In the genomic region with DNA sequence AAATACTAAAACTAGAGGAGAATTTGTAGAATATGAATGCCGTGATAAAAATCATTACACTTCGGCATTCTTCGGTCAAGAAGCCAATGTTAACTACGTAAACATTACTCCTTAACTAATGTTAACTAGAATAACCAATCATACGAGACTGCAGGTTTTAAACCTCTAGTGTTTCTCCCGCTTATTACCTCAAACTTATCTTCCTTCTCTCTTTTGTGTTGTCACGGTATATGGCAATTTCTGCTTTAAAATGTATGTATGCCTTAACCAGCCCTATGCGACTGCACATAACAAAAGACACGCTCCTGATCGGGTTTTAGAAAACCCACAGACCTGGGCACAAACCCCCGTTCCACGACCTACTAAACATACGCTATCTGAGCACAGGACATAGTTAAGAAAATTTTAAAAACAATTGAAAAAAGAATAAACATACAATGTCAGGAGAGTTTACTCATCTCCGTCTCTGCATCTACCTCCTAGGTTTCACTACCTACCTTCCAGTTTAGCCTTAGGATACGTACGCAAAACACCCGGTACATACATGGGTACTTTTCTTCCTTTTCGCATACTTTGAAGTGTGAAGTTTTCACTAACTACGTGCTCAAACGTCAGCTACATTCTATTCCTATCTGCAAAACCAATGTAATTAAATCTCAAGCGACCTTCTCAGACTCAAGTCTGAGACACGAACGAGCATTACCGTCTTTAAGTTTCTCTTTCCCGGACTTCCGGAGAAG, we compare ENCODE assay signal across 8 cellular contexts. TPM values are rescaled to one million over a fixed set of nuclear protein-coding genes. Genes with fewer than 3 reads are reported as not detected.
DNase-seq lines count a peak whose midpoint lies in the region; TF ChIP-seq lines count a peak whose summit lies in the region.

No MANE protein-coding gene starts in this region.

- peaks cover 60% of the 10 kb centered on the region for H3K79me2 ChIP-seq in Karpas-422 (ENCODE audit: low read length)

- TF ChIP-seq CTCF in stomach (IDR thresholded peaks at IDR 0.05) = no peak

- H3K4me3 Mint-ChIP-seq in activated naive CD4-positive, alpha-beta T cell treated with anti-CD3 and anti-CD28 coated beads, Interleukin-2, amount 50 U/mL, for 24 hours = peak overlapping the region; percentile 94

- H3K36me3 ChIP-seq in Karpas-422 (ENCODE audit: insufficient read depth, low read length) = peaks cover 27% of the 10 kb centered on the region; the same call in 1 of the 2 replicates
- H3K36me3 ChIP-seq in stomach = peaks cover 16 to 27% (median 22%) of the 10 kb centered on the region in 4 donors

- H3K9me3 ChIP-seq in Karpas-422 (ENCODE audit: low read length) = no peaks in the 10 kb centered on the region
- no peaks in the 10 kb centered on the region for H3K9me3 ChIP-seq in iPS-18c (ENCODE audit: control insufficient read depth, insufficient read depth, low read length)
- H3K9me3 ChIP-seq in stomach = no peaks in the 10 kb centered on the region

- no peak for TF ChIP-seq POLR2A in stomach (IDR thresholded peaks at IDR 0.05)

- WGBS in stomach, 5 donors = 0 to 1% (median 0%) methylated on average over 26 of the region's 26 CpGs

- peaks cover 15% of the 10 kb centered on the region for H3K36me3 Mint-ChIP-seq in activated naive CD4-positive, alpha-beta T cell treated with anti-CD3 and anti-CD28 coated beads, Interleukin-2, amount 50 U/mL, for 24 hours

- peak; percentile 57 for DNase-seq in DMS53 (lab: John Stamatoyannopoulos, UW)
- no peak for DNase-seq in DMS53 treated with DMSO at 0.1 percent for 48 hours (lab: John Stamatoyannopoulos, UW; ENCODE audit: unreplicated experiment)
- DNase-seq in Karpas-422 = peak; percentile 62
- DNase-seq in stomach = no peak
- DNase-seq in head of caudate nucleus = no peak
- no peak for DNase-seq in activated CD8-positive, alpha-beta memory T cell treated with anti-CD3 and anti-CD28 coated beads, Interleukin-2, amount 50 U/mL, for 4 hours

- H3K27ac ChIP-seq in Karpas-422 (ENCODE audit: low read length) = peak overlapping the region; percentile 87
- H3K27ac ChIP-seq in stomach = peak overlapping the region; percentile 99 to 100 (median 99)

- H3K4me1 ChIP-seq in Karpas-422 (ENCODE audit: low read length) (peaks cover 23% of the 10 kb centered on the region), stomach (peaks cover 28 to 70% (median 49%) of the 10 kb centered on the region in 4 donors)

- peaks cover 62% of the 10 kb centered on the region for H3K4me1 Mint-ChIP-seq in activated naive CD4-positive, alpha-beta T cell treated with anti-CD3 and anti-CD28 coated beads, Interleukin-2, amount 50 U/mL, for 24 hours

- peak overlapping the region; percentile 94 for H3K27ac Mint-ChIP-seq in activated naive CD4-positive, alpha-beta T cell treated with anti-CD3 and anti-CD28 coated beads, Interleukin-2, amount 50 U/mL, for 24 hours

- H3K9me2 ChIP-seq in Karpas-422 (replicated peaks; ENCODE audit: insufficient read depth, low read length) = no peaks in the 10 kb centered on the region

- no peak overlapping the region; the same call in 1 of the 2 replicates for H2AFZ ChIP-seq in Karpas-422 (ENCODE audit: low read length)

- H4K20me1 ChIP-seq in Karpas-422 (ENCODE audit: insufficient read depth, low read depth, low read length) = peaks cover 21% of the 10 kb centered on the region; the same call in 1 of the 2 replicates

- H3K4me3 ChIP-seq in Karpas-422 (ENCODE audit: low read length) = peak overlapping the region; percentile 85
- H3K4me3 ChIP-seq in iPS-18c (ENCODE audit: insufficient read depth, low read depth, low read length) = peak overlapping the region; percentile 93
- H3K4me3 ChIP-seq in stomach = peak overlapping the region; percentile 64 to 94 (median 86)

- H3K4me2 ChIP-seq in Karpas-422 (ENCODE audit: low read depth, low read length, poor library complexity, severe bottlenecking) = peak overlapping the region; percentile 81

- H3K9me3 Mint-ChIP-seq in activated naive CD4-positive, alpha-beta T cell treated with anti-CD3 and anti-CD28 coated beads, Interleukin-2, amount 50 U/mL, for 24 hours = no peaks in the 10 kb centered on the region

- peak overlapping the region; percentile 95 for H3K9ac ChIP-seq in Karpas-422 (ENCODE audit: low read length)

- no peaks in the 10 kb centered on the region for H3K27me3 Mint-ChIP-seq in activated naive CD4-positive, alpha-beta T cell treated with anti-CD3 and anti-CD28 coated beads, Interleukin-2, amount 50 U/mL, for 24 hours

- no peaks in the 10 kb centered on the region; the same call in 1 of the 2 replicates for H3K27me3 ChIP-seq in Karpas-422 (ENCODE audit: low read length)
- no peaks in the 10 kb centered on the region for H3K27me3 ChIP-seq in stomach

- no peak for TF ChIP-seq EP300 in stomach (IDR thresholded peaks at IDR 0.05)

- intact Hi-C loops in stomach (cut with DNase I; ENCODE audit: low total_unique reads) (no loop called here), head of caudate nucleus (cut with DNase I) (loop anchor here (5.0 to 10.0 kb wide), 3 partner anchors 64 to 826 kb away; no protein-coding TSS in a partner anchor)

RNA-seq across cellular contexts. Expression of a gene that starts 1.1 kb away (rescaled TPM):
- total RNA-seq in Karpas-422 (2014; rRNA removed; shearing (Covaris generic); ENCODE audit: low replicate concordance) = 83.0 and 175 TPM in 2 replicates
- 100 to 1,000 TPM in 3 of 5 donors, 10 to 100 TPM in 2; 62.4 to 453 (median 105) TPM for total RNA-seq in stomach
- polyA plus RNA-seq in stomach = 100 to 1,000 TPM in 1 of 3 donors, 10 to 100 TPM in 2; 86.5 to 104 (median 99.4) TPM

RNA-seq across cellular contexts. Expression of a gene that starts 59.3 kb away (rescaled TPM):
- total RNA-seq in Karpas-422 (2014; rRNA removed; shearing (Covaris generic); ENCODE audit: low replicate concordance) = 0.54 TPM in 1 of 2 replicates, not detected in the other
- total RNA-seq in stomach = 1 to 10 TPM in 3 of 5 donors, not detected in 2; 1.4 to 8.6 (median 3.2) TPM
- polyA plus RNA-seq in stomach = 1 to 10 TPM; 1.0 to 4.0 (median 2.7) TPM

RNA-seq across cellular contexts. Expression of a gene that starts 59.3 kb away (rescaled TPM):
- total RNA-seq in Karpas-422 (2014; rRNA removed; shearing (Covaris generic); ENCODE audit: low replicate concordance) = 14.1 and 19.4 TPM in 2 replicates
- total RNA-seq in stomach = 10 to 100 TPM; 10.7 to 80.5 (median 17.2) TPM
- 10 to 100 TPM; 14.0 to 21.8 (median 17.6) TPM for polyA plus RNA-seq in stomach

Comparison
In these comparisons a context has a peak if more than half of its experiments do, and no peak if none do; other contexts are left out.
1. DNase-seq: peak in DMS53 (single experiment) and Karpas-422 (single experiment); none in DMS53 treated with DMSO at 0.1 percent for 48 hours (single experiment), stomach (single experiment), head of caudate nucleus (0 of 42) and activated CD8-positive, alpha-beta memory T cell treated with anti-CD3 and anti-CD28 coated beads, Interleukin-2, amount 50 U/mL, for 4 hours (single experiment).
2. Peak in every context shown above with its lines, with median percentiles within 50 percentile points of each other: H3K4me3 ChIP-seq.